Comparison of ENCODE assay signal across 9 cellular contexts in the genomic region with DNA sequence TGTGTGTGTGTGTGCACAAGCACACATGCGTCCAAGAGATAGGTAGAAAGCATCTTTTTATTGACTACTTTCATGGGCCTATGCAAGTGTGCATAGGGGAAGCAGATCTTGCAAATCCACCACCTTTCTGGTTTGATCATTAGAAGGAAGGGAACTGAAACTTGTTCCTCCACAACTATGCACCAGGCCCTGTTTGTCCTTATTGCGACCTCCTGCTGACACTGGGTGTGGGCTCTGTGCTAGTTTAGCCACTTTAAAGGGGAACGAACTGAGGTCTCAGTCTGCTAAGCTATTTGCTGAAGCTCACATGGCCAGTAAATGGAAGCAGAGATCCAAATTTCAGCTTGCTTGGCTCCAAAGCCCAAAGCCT. TPM values are rescaled to one million over a fixed set of nuclear protein-coding genes. Genes with fewer than 3 reads are reported as not detected.
DNase-seq lines count a peak whose midpoint lies in the region; ATAC-seq and TF ChIP-seq lines count a peak whose summit lies in the region.
"Had no signal": no experiment of that assay in that cellular context is flagged by ENCODE, and none has a peak within 500 bp of the region (broad histone marks: within the 10 kb centered on the region; RNA-seq: fewer than 3 reads in every experiment).

No MANE protein-coding gene starts in this region.

- 29 to 43% (median 39%) methylated on average over 3 of the region's 3 CpGs for WGBS in spleen, 5 donors
- WGBS in mammary epithelial cell (ENCODE audit: low coverage, missing lambda C conversion rate) = 36% methylated on average over 2 of the region's 3 CpGs

- intact Hi-C loops in spleen (cut with DNase I; ENCODE audit: low total_unique reads) (no loop called here), PC-3 (cut with micrococcal nuclease) (no loop called here), mammary epithelial cell (cut with micrococcal nuclease) (no loop called here)

- H2AFZ ChIP-seq in PC-3 (ENCODE audit: low read length) = no peak overlapping the region
- no peak overlapping the region for H2AFZ ChIP-seq in mammary epithelial cell (ENCODE audit: low read depth, low read length)

- no peaks in the 10 kb centered on the region for H3K9me3 ChIP-seq in spleen
- no peaks in the 10 kb centered on the region for H3K9me3 ChIP-seq in PC-3 (ENCODE audit: low read length)
- H3K9me3 ChIP-seq in mammary epithelial cell (replicated peaks; ENCODE audit: insufficient read depth, low read length) = no peaks in the 10 kb centered on the region

- H3K36me3 ChIP-seq in spleen (no peaks in the 10 kb centered on the region), PC-3 (ENCODE audit: low read depth, low read length) (no peaks in the 10 kb centered on the region), mammary epithelial cell (ENCODE audit: insufficient read depth, low read length) (no peaks in the 10 kb centered on the region)

- ATAC-seq in GM19324 (IDR thresholded peaks at IDR 0.05; ENCODE audit: low FRiP score, unreplicated experiment) = peak; percentile 89
- peak; percentile 85 for ATAC-seq in HG02938 (IDR thresholded peaks at IDR 0.05; ENCODE audit: unreplicated experiment)
- ATAC-seq in PC-3 = no peak

- in situ Hi-C loops in mammary epithelial cell (cut with MboI; ENCODE audit: low sequenced_read_pairs in 2 of 2) = no loop called here

- dilution Hi-C loops in mammary epithelial cell (cut with HindIII; ENCODE audit: low sequenced_read_pairs) = no loop called here

- no peaks in the 10 kb centered on the region for H3K9me2 ChIP-seq in PC-3 (replicated peaks; ENCODE audit: low read length)

- no peaks in the 10 kb centered on the region for H3K27me3 ChIP-seq in spleen (replicated peaks in 1 of 7)
- H3K27me3 ChIP-seq in PC-3 (ENCODE audit: low read length) = no peaks in the 10 kb centered on the region
- peaks cover 4% of the 10 kb centered on the region for H3K27me3 ChIP-seq in mammary epithelial cell (ENCODE audit: insufficient read depth, low read length)

- H3K27ac ChIP-seq in spleen (peak overlapping the region in 5 of 8 donors; percentile 68 to 79 (median 75)), PC-3 (ENCODE audit: low read length) (no peak overlapping the region), mammary epithelial cell (ENCODE audit: insufficient read depth, low read depth, low read length) (no peak overlapping the region)
- H3K27ac ChIP-seq: epithelial cell of prostate had no signal

- H3K9ac ChIP-seq in PC-3 (ENCODE audit: low read length) (no peak overlapping the region), mammary epithelial cell (ENCODE audit: insufficient read depth, low read length) (no peak overlapping the region)

- CTCF ChIA-PET in PC-3 (lab: Charles Lee) = no interaction called here
- CTCF ChIA-PET in mammary epithelial cell (lab: Charles Lee; ENCODE audit: low non-redundant PET) = no interaction called here

- H3K79me2 ChIP-seq in PC-3 (ENCODE audit: low read length) (no peaks in the 10 kb centered on the region), mammary epithelial cell (ENCODE audit: insufficient read depth, low read length) (no peaks in the 10 kb centered on the region)

- H4K20me1 ChIP-seq in PC-3 (ENCODE audit: low read length) (no peaks in the 10 kb centered on the region), mammary epithelial cell (ENCODE audit: insufficient read depth, low read length) (no peaks in the 10 kb centered on the region)

- H3K4me2 ChIP-seq in PC-3 (ENCODE audit: low read length) = no peak overlapping the region
- no peak overlapping the region for H3K4me2 ChIP-seq in mammary epithelial cell (ENCODE audit: insufficient read depth, low read depth, low read length)

- POLR2A ChIA-PET in PC-3 (lab: Charles Lee; ENCODE audit: unreplicated experiment) = no interaction called here

- BruUV-seq in PC-3 (replicated peaks; lab: Mats Ljungman, UMichigan) = no TSS peak
- no TSS peak for BruUV-seq in mammary epithelial cell (replicated peaks; lab: Mats Ljungman, UMichigan)

- H3K4me1 ChIP-seq in spleen (peaks cover 0 to 52% (median 29%) of the 10 kb centered on the region in 6 donors), PC-3 (ENCODE audit: insufficient read depth, low read length) (peaks cover 9% of the 10 kb centered on the region), mammary epithelial cell (ENCODE audit: insufficient read depth, low read length) (peaks cover 12% of the 10 kb centered on the region)

- H3K4me3 ChIP-seq in spleen (peak overlapping the region in 1 of 8 donors; percentile 27), PC-3 (ENCODE audit: low read length) (no peak overlapping the region), mammary epithelial cell (replicated peaks in 1 of 3; ENCODE audit: insufficient read depth in 1 of 3, low read depth in 2 of 3, low read length in 3 of 3) (no peak overlapping the region)

- peak; percentile 87 for DNase-seq in NOMO-1 treated with dmso at 0.1 percent for 144 hours (lab: John Stamatoyannopoulos, UW; ENCODE audit: unreplicated experiment)
- DNase-seq in spleen = no peak
- no peak for DNase-seq in NCI-H510A treated with DMSO at 0.1 percent for 48 hours (lab: John Stamatoyannopoulos, UW)
- DNase-seq in NCI-H446 treated with DMSO at 0.1 percent for 48 hours (lab: John Stamatoyannopoulos, UW) = no peak
- no peak for DNase-seq in PC-3
- no peak for DNase-seq in mammary epithelial cell

- TF ChIP-seq POLR2A in spleen (IDR thresholded peaks at IDR 0.05) = no peak

- TF ChIP-seq CTCF in spleen (IDR thresholded peaks at IDR 0.05 in 8 of 11, conservative IDR thresholded peaks at IDR 0.05 in 3 of 11) = no peak
- TF ChIP-seq CTCF in PC-3 (conservative IDR thresholded peaks at IDR 0.05; ENCODE audit: low read depth, low read length) = no peak
- no peak for TF ChIP-seq CTCF in mammary epithelial cell (conservative IDR thresholded peaks at IDR 0.05 in 1 of 2, IDR thresholded peaks at IDR 0.05 in 1 of 2; ENCODE audit: extremely low read depth in 1 of 2, insufficient read depth in 1 of 2, low read depth in 1 of 2, low read length in 2 of 2)

- H3F3A ChIP-seq in PC-3 (ENCODE audit: low read length, unreplicated experiment) = no peaks in the 10 kb centered on the region

RNA-seq across cellular contexts. Expression of gene INSIG2, which starts 32.1 kb away (rescaled TPM):
- total RNA-seq in spleen (10 to 100 TPM; 23.9 to 42.7 (median 33.7) TPM), PC-3 (2014; rRNA removed) (7.4 and 8.5 TPM in 2 replicates), mammary epithelial cell (10 to 100 TPM; 10.5 to 19.8 TPM)
- polyA plus RNA-seq in spleen (10 to 100 TPM; 11.5 to 15.4 (median 12.3) TPM), mammary epithelial cell (17.6 TPM)
- polyA minus RNA-seq in mammary epithelial cell = 59.3 TPM

RNA-seq across cellular contexts. Expression of gene CCDC93, which starts 42.3 kb away (rescaled TPM):
- total RNA-seq in spleen (10 to 100 TPM; 26.1 to 80.3 (median 50.8) TPM), PC-3 (2014; rRNA removed) (14.0 and 21.3 TPM in 2 replicates), mammary epithelial cell (10 to 100 TPM; 23.5 to 24.3 TPM)
- polyA plus RNA-seq in spleen (1 to 10 TPM; 4.3 to 7.4 (median 5.1) TPM), mammary epithelial cell (8.7 TPM)
- 8.7 TPM for polyA minus RNA-seq in mammary epithelial cell

Comparison
In these comparisons a context has a peak if more than half of its experiments do, and no peak if none do; other contexts are left out.
1. H3K27ac ChIP-seq: peak in spleen (5 of 8); none in PC-3 (single experiment) and mammary epithelial cell (single experiment).